13 cellular contexts compared by ENCODE assay signal in genomic region chr15:66855039-66855438, GRCh38.
DNase-seq lines count a peak whose midpoint lies in the region; TF ChIP-seq lines count a peak whose summit lies in the region.
"Had no signal": no experiment of that assay in that cellular context is flagged by ENCODE, and none has a peak within 500 bp of the region (broad histone marks: within the 10 kb centered on the region; RNA-seq: fewer than 3 reads in every experiment).

No MANE protein-coding gene starts in this region.

- no peaks in the 10 kb centered on the region for H3K9me3 Mint-ChIP-seq in type B pancreatic cell
- H3K9me3 Mint-ChIP-seq: IgD-negative memory B cell had no signal

- H4K20me1 ChIP-seq in GM23248 (ENCODE audit: insufficient read depth) (no peaks in the 10 kb centered on the region), MM.1S (ENCODE audit: insufficient read depth, low read length) (no peaks in the 10 kb centered on the region)
- H4K20me1 ChIP-seq: BLaER1 treated with 17β-estradiol and CSF1 and Interleukin-3, amounts not matched to agents 10 nM and 100 nM had no signal

- H3K4me1 ChIP-seq in GM23248 (ENCODE audit: insufficient read depth) = peaks cover 36% of the 10 kb centered on the region
- H3K4me1 ChIP-seq in adipocyte (ENCODE audit: control insufficient read depth, insufficient read depth, low read length) = peaks cover 45% of the 10 kb centered on the region
- peaks cover 17 to 26% (median 22%) of the 10 kb centered on the region in 4 donors for H3K4me1 ChIP-seq in esophagus muscularis mucosa
- H3K4me1 ChIP-seq in MM.1S (ENCODE audit: low read length) = 0 out of 2 replicates have a peak, but pooled peaks cover 3% of the 10 kb centered on the region

- H3K4me3 ChIP-seq in GM23248 = no peak overlapping the region
- H3K4me3 ChIP-seq in adipocyte (ENCODE audit: low read length) = no peak overlapping the region
- no peak overlapping the region for H3K4me3 ChIP-seq in esophagus muscularis mucosa
- H3K4me3 ChIP-seq in MM.1S (ENCODE audit: low read length) = no peak overlapping the region
- H3K4me3 ChIP-seq: BLaER1 treated with 17β-estradiol and CSF1 and Interleukin-3, amounts not matched to agents 10 nM and 100 nM had no signal

- H3K4me2 ChIP-seq in GM23248 (ENCODE audit: unreplicated experiment) (no peak overlapping the region), MM.1S (ENCODE audit: low read depth, low read length) (no peak overlapping the region)
- H3K4me2 ChIP-seq: BLaER1 treated with 17β-estradiol and CSF1 and Interleukin-3, amounts not matched to agents 10 nM and 100 nM had no signal

- H2AFZ ChIP-seq in GM23248 = no peak overlapping the region
- H2AFZ ChIP-seq in MM.1S (ENCODE audit: low read length) = no peak overlapping the region

- no peak overlapping the region for H3K9ac ChIP-seq in GM23248
- H3K9ac ChIP-seq in adipocyte (ENCODE audit: low read length) = no peak overlapping the region
- H3K9ac ChIP-seq in MM.1S (ENCODE audit: low read length) = no peak overlapping the region
- H3K9ac ChIP-seq: BLaER1 treated with 17β-estradiol and CSF1 and Interleukin-3, amounts not matched to agents 10 nM and 100 nM had no signal

- peak overlapping the region; percentile 52 for H3K27ac Mint-ChIP-seq in type B pancreatic cell
- H3K27ac Mint-ChIP-seq: CD4-positive, CD25-positive, alpha-beta regulatory T cell; IgD-negative memory B cell had no signal

- peaks cover 41% of the 10 kb centered on the region for H3K79me2 ChIP-seq in GM23248 (ENCODE audit: insufficient read depth)
- H3K79me2 ChIP-seq in MM.1S (ENCODE audit: low read length) = no peaks in the 10 kb centered on the region

- no peak for TF ChIP-seq EP300 in esophagus muscularis mucosa (IDR thresholded peaks at IDR 0.05)

- H3K9me2 ChIP-seq in GM23248 (ENCODE audit: insufficient read depth) = no peaks in the 10 kb centered on the region
- H3K9me2 ChIP-seq in MM.1S (replicated peaks; ENCODE audit: insufficient read depth, low read length) = no peaks in the 10 kb centered on the region

- DNase-seq in GM23248 = peak; percentile 40
- DNase-seq in adipocyte (ENCODE audit: low read depth) = peak; percentile 34
- DNase-seq in esophagus muscularis mucosa (ENCODE audit: extremely low spot score) = peak; percentile 3
- no peak for DNase-seq in type B pancreatic cell (ENCODE audit: extremely low spot score, unreplicated experiment)
- no peak for DNase-seq in D341Med (ENCODE audit: low spot score)
- DNase-seq in KBM-7 = no peak
- no peak for DNase-seq in MM.1S
- DNase-seq: 8988T; ACHN; CD4-positive, CD25-positive, alpha-beta regulatory T cell; DMS 273 treated with DMSO at 0.1 percent for 48 hours had no signal

- no peaks in the 10 kb centered on the region for H3K36me3 Mint-ChIP-seq in type B pancreatic cell
- H3K36me3 Mint-ChIP-seq: CD4-positive, CD25-positive, alpha-beta regulatory T cell had no signal

- H3K36me3 ChIP-seq in GM23248 (ENCODE audit: low read depth) (no peaks in the 10 kb centered on the region), adipocyte (ENCODE audit: control insufficient read depth, insufficient read depth, low read length, severe bottlenecking) (peaks cover 6% of the 10 kb centered on the region), esophagus muscularis mucosa (peaks cover 0 to 3% (median 0%) of the 10 kb centered on the region in 4 donors), MM.1S (replicated peaks; ENCODE audit: insufficient read depth, low read length) (no peaks in the 10 kb centered on the region)
- H3K36me3 ChIP-seq: BLaER1 treated with 17β-estradiol and CSF1 and Interleukin-3, amounts not matched to agents 10 nM and 100 nM had no signal

- 88 to 95% methylated on average over 1 of the region's 1 CpG for WGBS in GM23248 (ENCODE audit: low coverage in 1 of 2, low lambda C conversion rate in 2 of 2, missing lambda C conversion rate in 2 of 2), 2 experiments
- WGBS in esophagus muscularis mucosa = 63% methylated on average over 1 of the region's 1 CpG

- peaks cover 3% of the 10 kb centered on the region for H3K27me3 Mint-ChIP-seq in type B pancreatic cell

- in situ Hi-C loops in GM23248 (cut with MboI) (no loop called here), KBM-7 (cut with MboI; ENCODE audit: low pct_unique_long_range_greater_than_20kb, low sequenced_read_pairs) (no loop called here)

- H3K27ac ChIP-seq in GM23248 (no peak overlapping the region), esophagus muscularis mucosa (replicated peaks in 1 of 4) (no peak overlapping the region), MM.1S (ENCODE audit: low read length) (no peak overlapping the region)
- H3K27ac ChIP-seq: BLaER1 treated with 17β-estradiol and CSF1 and Interleukin-3, amounts not matched to agents 10 nM and 100 nM had no signal

- no peak for TF ChIP-seq POLR2A in esophagus muscularis mucosa (IDR thresholded peaks at IDR 0.05; ENCODE audit: low read depth)

- H3F3A ChIP-seq in GM23248 (ENCODE audit: insufficient read depth) (peaks cover 20% of the 10 kb centered on the region), MM.1S (ENCODE audit: insufficient read depth, low read length) (no peaks in the 10 kb centered on the region)

- H3K4me1 Mint-ChIP-seq in type B pancreatic cell (ENCODE audit: unreplicated experiment) = peaks cover 23% of the 10 kb centered on the region

- intact Hi-C loops in esophagus muscularis mucosa (cut with DNase I) = no loop called here

- TF ChIP-seq CTCF in esophagus muscularis mucosa (IDR thresholded peaks at IDR 0.05) = no peak
- no peak for TF ChIP-seq CTCF in type B pancreatic cell (conservative IDR thresholded peaks at IDR 0.05)
- no peak for TF ChIP-seq CTCF in MM.1S (IDR thresholded peaks at IDR 0.05; ENCODE audit: low read length)

- no peak overlapping the region for H3K4me3 Mint-ChIP-seq in type B pancreatic cell
- H3K4me3 Mint-ChIP-seq: CD4-positive, CD25-positive, alpha-beta regulatory T cell; IgD-negative memory B cell had no signal

- H3K9me3 ChIP-seq in GM23248 (ENCODE audit: low read depth) = no peaks in the 10 kb centered on the region
- H3K9me3 ChIP-seq in adipocyte (ENCODE audit: control insufficient read depth, low read length) = no peaks in the 10 kb centered on the region
- H3K9me3 ChIP-seq in esophagus muscularis mucosa = no peaks in the 10 kb centered on the region
- no peaks in the 10 kb centered on the region for H3K9me3 ChIP-seq in MM.1S (replicated peaks; ENCODE audit: insufficient read depth, low read length)
- H3K9me3 ChIP-seq: BLaER1 treated with 17β-estradiol and CSF1 and Interleukin-3, amounts not matched to agents 10 nM and 100 nM had no signal

- no peaks in the 10 kb centered on the region for H3K27me3 ChIP-seq in GM23248 (replicated peaks; ENCODE audit: insufficient read depth)
- no peaks in the 10 kb centered on the region for H3K27me3 ChIP-seq in adipocyte (replicated peaks; ENCODE audit: control insufficient read depth, insufficient read depth, low read length)
- no peaks in the 10 kb centered on the region for H3K27me3 ChIP-seq in esophagus muscularis mucosa
- H3K27me3 ChIP-seq in MM.1S (replicated peaks; ENCODE audit: insufficient read depth, low read length) = peaks cover 13% of the 10 kb centered on the region; the same call in 1 of the 2 replicates

Comparison
In these comparisons a context has a peak if more than half of its experiments do, and no peak if none do; other contexts are left out.
1. DNase-seq: peak in GM23248 (single experiment), adipocyte (single experiment) and esophagus muscularis mucosa (single experiment); none in type B pancreatic cell (single experiment), D341Med (single experiment), KBM-7 (single experiment) and MM.1S (single experiment).